In genomic region chr18:40841473-40841872, GRCh38 we compare ENCODE assay signal across 18 cellular contexts.
DNase-seq lines count a peak whose midpoint lies in the region; TF ChIP-seq lines count a peak whose summit lies in the region.
"Had no signal": no experiment of that assay in that cellular context is flagged by ENCODE, and none has a peak within 500 bp of the region (broad histone marks: within the 10 kb centered on the region; RNA-seq: fewer than 3 reads in every experiment).

No MANE protein-coding gene starts in this region.

- TF ChIP-seq POLR2A in testis (IDR thresholded peaks at IDR 0.05) = no peak
- no peak for TF ChIP-seq POLR2A in uterus (IDR thresholded peaks at IDR 0.05)

- no peak overlapping the region for H3K4me3 ChIP-seq in fibroblast of the aortic adventitia (ENCODE audit: low read depth, low read length)
- no peak overlapping the region for H3K4me3 ChIP-seq in testis
- H3K4me3 ChIP-seq in uterus = no peak overlapping the region
- H3K4me3 ChIP-seq: tibial artery had no signal

- no peaks in the 10 kb centered on the region for H3K36me3 ChIP-seq in testis (ENCODE audit: low read depth, missing control alignments)
- H3K36me3 ChIP-seq in uterus = no peaks in the 10 kb centered on the region
- H3K36me3 ChIP-seq: tibial artery had no signal

- intact Hi-C loops in testis (cut with DNase I; ENCODE audit: low total_unique reads) (no loop called here), uterus (cut with DNase I; ENCODE audit: low total_unique reads) (no loop called here)

- 93 to 94% methylated on average over 1 of the region's 1 CpG for WGBS in testis, 2 donors

- DNase-seq in HS-27A (ENCODE audit: low read depth) = peak; percentile 8
- DNase-seq in amniotic stem cell (lab: John Stamatoyannopoulos, UW) = peak; percentile 2
- peak; percentile 11 for DNase-seq in fibroblast of the aortic adventitia (ENCODE audit: low read depth)
- DNase-seq in testis = no peak
- DNase-seq in uterus = no peak
- no peak for DNase-seq in HuH-7.5 (ENCODE audit: low spot score)
- DNase-seq in RKO (ENCODE audit: low spot score) = no peak
- DNase-seq: activated CD4-positive, CD25-positive, alpha-beta regulatory T cell; cerebellar nuclear complex; glutamatergic neuron; islet precursor cell; NCI-H187; NCI-H446 treated with DMSO at 0.1 percent for 48 hours; SIG-M5; stimulated activated naive B cell treated with anti-CD40 and anti-IgM and Interleukin-4, amounts not matched to agents 10 μg/mL and 1 μg/mL and 100 μg/mL, for 72 hours; T-helper 2 cell; tibial artery had no signal

- H3K27me3 ChIP-seq in testis (no peaks in the 10 kb centered on the region), uterus (no peaks in the 10 kb centered on the region)
- H3K27me3 ChIP-seq: tibial artery had no signal

- TF ChIP-seq CTCF in fibroblast of the aortic adventitia (IDR thresholded peaks at IDR 0.05; ENCODE audit: insufficient read depth, low read length) = no peak
- no peak for TF ChIP-seq CTCF in testis (IDR thresholded peaks at IDR 0.05)
- no peak for TF ChIP-seq CTCF in uterus (IDR thresholded peaks at IDR 0.05)

- H3K27ac ChIP-seq in testis (no peak overlapping the region), uterus (no peak overlapping the region)
- H3K27ac ChIP-seq: C4-2B, tibial artery had no signal

- peaks cover 6% of the 10 kb centered on the region for H3K4me1 ChIP-seq in testis
- H3K4me1 ChIP-seq in uterus = no peaks in the 10 kb centered on the region
- H3K4me1 ChIP-seq: tibial artery had no signal

- H3K9me3 ChIP-seq in testis (no peaks in the 10 kb centered on the region), uterus (no peaks in the 10 kb centered on the region)
- H3K9me3 ChIP-seq: tibial artery had no signal

Comparison
In these comparisons a context has a peak if more than half of its experiments do, and no peak if none do; other contexts are left out.
1. DNase-seq: peak in HS-27A (single experiment), amniotic stem cell (single experiment) and fibroblast of the aortic adventitia (single experiment); none in testis (single experiment), uterus (0 of 2), HuH-7.5 (single experiment) and RKO (single experiment).